ENCODE assay signal across 1 cellular context in the genomic region with DNA sequence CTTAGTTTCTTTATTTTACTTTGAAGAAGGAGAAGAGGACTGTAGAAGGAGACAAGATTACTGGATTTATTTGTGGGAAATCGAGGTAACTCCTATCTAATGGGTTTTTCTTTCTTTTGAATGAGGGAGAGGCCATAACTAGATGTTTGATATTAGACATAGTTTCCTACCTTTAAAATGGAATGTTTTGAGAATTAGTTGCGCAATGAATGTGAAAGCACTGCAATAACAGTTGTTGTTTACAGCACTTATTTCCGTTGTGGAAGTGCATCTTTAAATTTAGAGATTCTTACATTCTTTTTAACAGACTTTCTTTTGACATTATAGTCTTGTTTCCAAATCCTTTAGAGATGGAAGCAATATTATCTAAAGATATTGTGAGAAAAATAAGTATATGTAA.
TF ChIP-seq lines count a peak whose summit lies in the region.

No MANE protein-coding gene starts in this region.

TF ChIP-seq in Ishikawa, 13 proteins besides CTCF, POLR2A, EP300 and RAD21:
- no peak for TF ChIP-seq REST (IDR thresholded peaks at IDR 0.05; ENCODE audit: low read depth)
- TF ChIP-seq TCF12 (IDR thresholded peaks at IDR 0.05; ENCODE audit: low read depth): no peak
- peak; percentile 70 for TF ChIP-seq CEBPB (IDR thresholded peaks at IDR 0.05)
